In genomic region chr1:20250346-20250989, GRCh38 we compare ENCODE assay signal across 1 cellular context.
TF ChIP-seq lines count a peak whose summit lies in the region.

No MANE protein-coding gene starts in this region.

TF ChIP-seq in GM12878, 131 proteins besides CTCF, POLR2A, EP300 and RAD21 (continued from another document):
- TF ChIP-seq MLLT1 (IDR thresholded peaks at IDR 0.05): no peak
- no peak for TF ChIP-seq ZBTB40 (IDR thresholded peaks at IDR 0.05; ENCODE audit: borderline replicate concordance)
- no peak for TF ChIP-seq SMARCA5 (IDR thresholded peaks at IDR 0.05)
- no peak for TF ChIP-seq RB1 (IDR thresholded peaks at IDR 0.05; ENCODE audit: borderline replicate concordance)
- TF ChIP-seq PRDM15 (CRISPR knock-in tag; IDR thresholded peaks at IDR 0.05): no peak
- peak; percentile 58 for TF ChIP-seq MEF2B (IDR thresholded peaks at IDR 0.05; ENCODE audit: partially characterized antibody, poor library complexity, severe bottlenecking)
- TF ChIP-seq NRF1 (conservative IDR thresholded peaks at IDR 0.05; ENCODE audit: low read depth, low read length): no peak
- no peak for TF ChIP-seq RCOR1 (conservative IDR thresholded peaks at IDR 0.05; ENCODE audit: low read depth, low read length)
- no peak for TF ChIP-seq MTA3 (IDR thresholded peaks at IDR 0.05; ENCODE audit: borderline replicate concordance, low read length)
- no peak for TF ChIP-seq YBX1 (IDR thresholded peaks at IDR 0.05)
- no peak for TF ChIP-seq ATF2 (IDR thresholded peaks at IDR 0.05; ENCODE audit: low read length)
- TF ChIP-seq E2F4 (IDR thresholded peaks at IDR 0.05; ENCODE audit: low read depth, low read length): no peak
- TF ChIP-seq IKZF1 (conservative IDR thresholded peaks at IDR 0.05): no peak
- TF ChIP-seq IRF4 (IDR thresholded peaks at IDR 0.05; ENCODE audit: low read depth, low read length): 0 out of 2 replicates have a peak, but pooled peaks have one; percentile 33
- TF ChIP-seq STAT3 (IDR thresholded peaks at IDR 0.05; ENCODE audit: low read depth, low read length): no peak
- TF ChIP-seq RUNX3 (IDR thresholded peaks at IDR 0.05; ENCODE audit: low read length): 0 out of 2 replicates have a peak, but pooled peaks have one; percentile 17
- TF ChIP-seq SMC3 (IDR thresholded peaks at IDR 0.05; ENCODE audit: borderline replicate concordance, low read length): no peak
- TF ChIP-seq TCF3 (IDR thresholded peaks at IDR 0.05; ENCODE audit: borderline replicate concordance, insufficient read depth, low read depth, low read length): no peak
- TF ChIP-seq JUNB (IDR thresholded peaks at IDR 0.05): peak; percentile 24; the same call in 1 of the 2 replicates
- TF ChIP-seq CHD2 (IDR thresholded peaks at IDR 0.05; ENCODE audit: borderline replicate concordance, low read depth, low read length): no peak
- TF ChIP-seq MTA2 (IDR thresholded peaks at IDR 0.05; ENCODE audit: low read depth): no peak
- TF ChIP-seq NFIC (IDR thresholded peaks at IDR 0.05; ENCODE audit: low read depth, low read length): no peak
- TF ChIP-seq ZNF592 (IDR thresholded peaks at IDR 0.05): no peak
TF ChIP-seq in GM12878: peak in this region for 4.
